ENCODE assay signal across 23 cellular contexts in the genomic region with DNA sequence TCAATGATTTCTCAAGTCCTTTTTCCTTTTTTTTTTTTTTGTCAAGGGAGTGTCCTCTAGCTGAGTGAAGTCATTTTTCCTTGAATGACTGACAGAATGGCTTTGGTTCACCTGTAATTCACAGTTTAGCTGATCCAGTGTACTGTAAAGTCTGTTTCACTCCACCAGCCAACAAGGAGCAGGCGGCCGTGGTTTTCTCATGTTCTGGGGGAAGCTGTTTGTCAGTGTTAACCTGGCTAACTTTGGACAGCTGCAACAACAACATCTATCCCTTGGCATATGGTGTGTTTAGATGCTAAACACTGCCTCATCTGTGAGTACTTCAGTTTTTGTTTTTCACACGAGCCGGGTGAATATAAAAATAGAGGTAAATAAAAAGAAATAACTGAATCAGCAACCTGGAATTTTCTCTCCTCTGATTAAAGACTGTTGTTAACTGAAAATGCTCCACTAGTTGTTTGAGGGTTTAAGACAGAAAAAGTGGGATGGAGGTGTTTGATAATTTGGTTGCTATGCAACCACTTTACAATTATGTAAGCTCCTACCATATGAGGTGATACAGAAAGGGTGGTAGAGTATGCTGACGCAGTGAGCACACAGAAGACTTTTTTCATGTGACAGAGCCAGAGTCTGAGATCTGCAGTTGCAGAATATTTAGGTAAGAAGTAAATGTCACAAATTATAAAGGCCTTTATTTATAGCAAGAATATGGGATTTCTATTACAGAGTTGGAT. TPM values are rescaled to one million over a fixed set of nuclear protein-coding genes. Genes with fewer than 3 reads are reported as not detected.
A peak's percentile ranks its signal among the peaks of the same experiment; 100 is the strongest.
DNase-seq lines count a peak whose midpoint lies in the region; ATAC-seq and TF ChIP-seq lines count a peak whose summit lies in the region.
"Had no signal": no experiment of that assay in that cellular context is flagged by ENCODE, and none has a peak within 500 bp of the region (broad histone marks: within the 10 kb centered on the region; RNA-seq: fewer than 3 reads in every experiment).

No MANE protein-coding gene starts in this region.

- DNase-seq in NCI-H82 (lab: John Stamatoyannopoulos, UW) (peak; percentile 28), NCI-H82 treated with DMSO at 0.1 percent for 48 hours (lab: John Stamatoyannopoulos, UW; ENCODE audit: unreplicated experiment) (no peak), SJSA1 (ENCODE audit: low read depth in 1 of 2, low spot score in 2 of 2) (peak; percentile 55 to 76), left lung (no peak), upper lobe of right lung (no peak), DMS153 (lab: John Stamatoyannopoulos, UW) (no peak)
- DNase-seq: activated CD8-positive, alpha-beta T cell treated with anti-CD3 and anti-CD28 coated beads for 36 hours; activated T-cell treated with anti-CD3 and anti-CD28 coated beads, Interleukin-2, amount 50 U/mL, for 72 hours; DMS79 treated with DMSO at 0.1 percent for 48 hours; mucosa of descending colon; NCI-H2107; right cardiac atrium; SHP77 treated with DMSO at 0.1 percent for 48 hours; stimulated activated CD4-positive, alpha-beta T cell treated with anti-CD3 and anti-CD28 coated beads, Interleukin-15, amount 100 ng/mL, for 24 hours; T-helper 17 cell had no signal

- H3K36me3 ChIP-seq in SJSA1 = no peaks in the 10 kb centered on the region
- no peaks in the 10 kb centered on the region for H3K36me3 ChIP-seq in left lung
- H3K36me3 ChIP-seq in upper lobe of right lung = no peaks in the 10 kb centered on the region
- H3K36me3 ChIP-seq: HAP-1, tibial nerve had no signal

- H3K4me3 ChIP-seq in SJSA1 (no peak overlapping the region), left lung (no peak overlapping the region), upper lobe of right lung (peak overlapping the region; percentile 28)
- H3K4me3 ChIP-seq: A549, HAP-1, mucosa of descending colon, tibial nerve had no signal

- H3K4me1 ChIP-seq in SJSA1 (replicated peaks) = peaks cover 9% of the 10 kb centered on the region
- H3K4me1 ChIP-seq in left lung = peaks cover 0 to 47% of the 10 kb centered on the region in 2 donors
- H3K4me1 ChIP-seq in upper lobe of right lung = no peaks in the 10 kb centered on the region

- no peaks in the 10 kb centered on the region for H3K27me3 ChIP-seq in SJSA1 (replicated peaks)
- no peaks in the 10 kb centered on the region for H3K27me3 ChIP-seq in left lung
- no peaks in the 10 kb centered on the region for H3K27me3 ChIP-seq in upper lobe of right lung
- H3K27me3 ChIP-seq: tibial nerve had no signal

- intact Hi-C loops in left lung (cut with DNase I) (loop anchor here in 1 of 2 donors (10.0 kb wide), 1 partner anchor 159 kb away; no protein-coding TSS in a partner anchor), upper lobe of right lung (cut with DNase I) (no loop called here)

- H3K27ac ChIP-seq in SJSA1 (no peak overlapping the region), left lung (peak overlapping the region; percentile 61 to 88), upper lobe of right lung (peak overlapping the region; percentile 85)
- H3K27ac ChIP-seq: A549, C4-2B, HL-60, tibial nerve had no signal

- no peak for TF ChIP-seq CTCF in left lung (IDR thresholded peaks at IDR 0.05)
- no peak for TF ChIP-seq CTCF in upper lobe of right lung (IDR thresholded peaks at IDR 0.05)

- ATAC-seq in left lung = peak; percentile 71
- ATAC-seq in upper lobe of right lung = peak; percentile 64
- ATAC-seq in GM21526 (IDR thresholded peaks at IDR 0.05; ENCODE audit: low FRiP score, unreplicated experiment) = no peak
- no peak for ATAC-seq in GM19455 (IDR thresholded peaks at IDR 0.05; ENCODE audit: unreplicated experiment)
- ATAC-seq: A549; activated CD8-positive, alpha-beta T cell treated with anti-CD3 and anti-CD28 coated beads for 36 hours; activated T-cell treated with anti-CD3 and anti-CD28 coated beads, Interleukin-2, amount 50 U/mL, for 72 hours; mucosa of descending colon; right cardiac atrium; stimulated activated effector memory CD8-positive, alpha-beta T cell treated with anti-CD3 and anti-CD28 coated beads, Interleukin-12 subunit alpha, Interleukin-12 subunit beta, amount 100 ng/mL, for 72 hours; T-helper 17 cell had no signal

- H3K9me3 ChIP-seq in SJSA1 (replicated peaks) (no peaks in the 10 kb centered on the region), left lung (peaks cover 0 to under 1% of the 10 kb centered on the region in 2 donors), upper lobe of right lung (no peaks in the 10 kb centered on the region)
- H3K9me3 ChIP-seq: A549, HAP-1, mucosa of descending colon, tibial nerve had no signal

RNA-seq across cellular contexts. Expression of a gene that starts 50.3 kb away (rescaled TPM):
- total RNA-seq in SJSA1 (2014; rRNA removed; shearing (Covaris generic)) = 1.6 and 2.9 TPM in 2 replicates
- 10 to 100 TPM; 12.8 to 14.6 TPM for total RNA-seq in left lung
- total RNA-seq in upper lobe of right lung = 11.3 TPM

Comparison
In these comparisons a context has a peak if more than half of its experiments do, and no peak if none do; other contexts are left out.
1. DNase-seq: peak in NCI-H82 (single experiment) and SJSA1 (2 of 2); none in NCI-H82 treated with DMSO at 0.1 percent for 48 hours (single experiment), left lung (0 of 2), upper lobe of right lung (single experiment) and DMS153 (single experiment).
2. ATAC-seq: peak in left lung (single experiment) and upper lobe of right lung (single experiment); none in GM21526 (single experiment) and GM19455 (single experiment).